Comparison of ENCODE assay signal across 11 cellular contexts in the genomic region with DNA sequence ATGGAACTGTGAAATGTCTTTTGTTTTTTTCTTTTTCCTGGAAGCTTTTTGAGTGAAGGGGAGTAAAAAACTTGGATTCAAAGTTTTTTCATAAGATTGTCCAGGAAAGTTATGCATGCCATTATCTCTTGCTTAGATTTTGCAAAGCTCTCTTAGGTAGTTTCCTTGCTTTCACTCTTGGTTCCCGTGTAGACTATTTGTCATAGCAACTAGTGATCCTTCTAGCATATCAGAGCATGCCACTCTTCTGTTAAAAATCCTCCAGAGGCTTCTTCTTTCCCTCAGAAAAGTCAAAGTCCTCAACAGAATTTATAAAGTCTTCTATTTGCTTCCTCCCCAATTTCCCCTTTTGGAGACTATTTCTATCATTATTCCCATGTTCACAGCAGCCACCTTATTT. TPM values are rescaled to one million over a fixed set of nuclear protein-coding genes. Genes with fewer than 3 reads are reported as not detected.
DNase-seq lines count a peak whose midpoint lies in the region; ATAC-seq and TF ChIP-seq lines count a peak whose summit lies in the region.
"Had no signal": no experiment of that assay in that cellular context is flagged by ENCODE, and none has a peak within 500 bp of the region (broad histone marks: within the 10 kb centered on the region; RNA-seq: fewer than 3 reads in every experiment).

No MANE protein-coding gene starts in this region.

- no peak for TF ChIP-seq POLR2A in vagina (IDR thresholded peaks at IDR 0.05)

- H3K4me1 ChIP-seq in vagina, result peaks cover 36% of the 10 kb centered on the region

- no peak overlapping the region for H3K4me3 ChIP-seq in vagina
- H3K4me3 ChIP-seq: BLaER1 treated with 17β-estradiol and CSF1 and Interleukin-3, amounts not matched to agents 10 nM and 100 nM; ovary had no signal

- DNase-seq in T-helper 17 cell (no peak), vagina (ENCODE audit: extremely low spot score in 2 of 2) (no peak), T-helper 1 cell (no peak)
- no peak for DNase-seq in activated effector memory CD4-positive, alpha-beta T cell treated with anti-CD3 and anti-CD28 coated beads, Interleukin-2, amount 50 U/mL, for 16 hours
- DNase-seq: ovary had no signal

- ATAC-seq in GM18499 (IDR thresholded peaks at IDR 0.05; ENCODE audit: insufficient read depth, unreplicated experiment), result peak; percentile 85
- peak; percentile 70 for ATAC-seq in GM21390 (IDR thresholded peaks at IDR 0.05; ENCODE audit: unreplicated experiment)
- ATAC-seq in HG03045 (IDR thresholded peaks at IDR 0.05; ENCODE audit: unreplicated experiment), result peak; percentile 79
- no peak for ATAC-seq in T-helper 17 cell
- no peak for ATAC-seq in GM18520 (IDR thresholded peaks at IDR 0.05; ENCODE audit: unreplicated experiment)

- no peak overlapping the region for H3K4me3 Mint-ChIP-seq in T-helper 17 cell
- H3K4me3 Mint-ChIP-seq: activated naive CD4-positive, alpha-beta T cell treated with anti-CD3 and anti-CD28 coated beads, Interleukin-2, amount 50 U/mL, for 24 hours had no signal

- H3K36me3 Mint-ChIP-seq in T-helper 17 cell (ENCODE audit: low read depth), result peaks cover 2% of the 10 kb centered on the region

- peak overlapping the region; percentile 53 for H3K27ac Mint-ChIP-seq in T-helper 17 cell
- H3K27ac Mint-ChIP-seq: activated naive CD4-positive, alpha-beta T cell treated with anti-CD3 and anti-CD28 coated beads, Interleukin-2, amount 50 U/mL, for 24 hours had no signal

- H3K9me3 ChIP-seq in T-helper 17 cell (ENCODE audit: control insufficient read depth, low read length, poor library complexity, severe bottlenecking) (no peaks in the 10 kb centered on the region), vagina (no peaks in the 10 kb centered on the region)
- H3K9me3 ChIP-seq: ovary had no signal

- H3K36me3 ChIP-seq in vagina, result no peaks in the 10 kb centered on the region
- H3K36me3 ChIP-seq: ovary had no signal

- H3K27ac ChIP-seq in vagina, result no peak overlapping the region
- H3K27ac ChIP-seq: BLaER1 treated with 17β-estradiol and CSF1 and Interleukin-3, amounts not matched to agents 10 nM and 100 nM; ovary had no signal

- no peaks in the 10 kb centered on the region for H3K27me3 ChIP-seq in vagina
- H3K27me3 ChIP-seq: BLaER1 treated with 17β-estradiol and CSF1 and Interleukin-3, amounts not matched to agents 10 nM and 100 nM; ovary had no signal

- no peak for TF ChIP-seq CTCF in vagina (IDR thresholded peaks at IDR 0.05)

- H3K4me1 Mint-ChIP-seq in T-helper 17 cell, result peaks cover 55% of the 10 kb centered on the region

- intact Hi-C loops in vagina (cut with DNase I), result no loop called here

- H3K27me3 Mint-ChIP-seq in T-helper 17 cell, result no peaks in the 10 kb centered on the region
- H3K27me3 Mint-ChIP-seq: activated naive CD4-positive, alpha-beta T cell treated with anti-CD3 and anti-CD28 coated beads, Interleukin-2, amount 50 U/mL, for 24 hours had no signal

RNA-seq across cellular contexts. Expression of a gene that starts 21.1 kb away (rescaled TPM):
- total RNA-seq in T-helper 17 cell (10 to 100 TPM in 1 of 2 donors, 1 to 10 TPM in 1; 9.6 to 11.4 TPM), vagina (9.1 TPM)

RNA-seq across cellular contexts. Expression of a gene that starts 21.3 kb away (rescaled TPM):
- total RNA-seq in T-helper 17 cell (10 to 100 TPM; 17.3 to 17.8 TPM), vagina (12.8 TPM)

Comparison
In these comparisons a context has a peak if more than half of its experiments do, and no peak if none do; other contexts are left out.
1. ATAC-seq: peak in GM18499 (single experiment), GM21390 (single experiment) and HG03045 (single experiment); none in T-helper 17 cell (single experiment) and GM18520 (single experiment).